Comparison of ENCODE assay signal across 9 cellular contexts in the genomic region with DNA sequence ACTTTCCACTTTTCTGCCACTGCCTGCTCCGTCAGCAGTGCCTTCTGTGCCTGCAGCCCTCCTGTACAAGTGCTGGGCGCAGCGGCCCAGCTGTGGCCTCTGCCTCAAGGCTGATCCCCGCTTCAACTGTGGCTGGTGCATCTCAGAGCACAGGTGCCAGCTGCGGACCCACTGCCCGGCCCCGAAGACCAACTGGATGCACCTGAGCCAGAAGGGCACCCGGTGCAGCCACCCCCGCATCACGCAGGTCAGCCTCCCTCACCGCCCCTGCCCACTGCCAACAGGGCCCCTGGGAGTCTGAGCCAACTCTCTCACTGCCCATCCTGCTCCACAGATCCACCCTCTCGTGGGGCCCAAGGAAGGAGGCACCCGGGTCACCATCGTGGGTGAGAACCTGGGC.
"Had no signal": no experiment of that assay in that cellular context is flagged by ENCODE, and none has a peak within 500 bp of the region (broad histone marks: within the 10 kb centered on the region; RNA-seq: fewer than 3 reads in every experiment).

No MANE protein-coding gene starts in this region.

- H3K9me3 ChIP-seq: HAP-1 had no signal

- H3K4me1 ChIP-seq: HAP-1 had no signal

- H3K4me3 ChIP-seq: GM23248, GM23338, HAP-1 had no signal

- ATAC-seq: GM23338, HCT116 had no signal

- DNase-seq: GM23248, GOT3, H7, H9, HCEC 1CT, HFFc6 had no signal

- H3K27ac ChIP-seq: GM23248 had no signal
